26 cellular contexts compared by ENCODE assay signal in the genomic region with DNA sequence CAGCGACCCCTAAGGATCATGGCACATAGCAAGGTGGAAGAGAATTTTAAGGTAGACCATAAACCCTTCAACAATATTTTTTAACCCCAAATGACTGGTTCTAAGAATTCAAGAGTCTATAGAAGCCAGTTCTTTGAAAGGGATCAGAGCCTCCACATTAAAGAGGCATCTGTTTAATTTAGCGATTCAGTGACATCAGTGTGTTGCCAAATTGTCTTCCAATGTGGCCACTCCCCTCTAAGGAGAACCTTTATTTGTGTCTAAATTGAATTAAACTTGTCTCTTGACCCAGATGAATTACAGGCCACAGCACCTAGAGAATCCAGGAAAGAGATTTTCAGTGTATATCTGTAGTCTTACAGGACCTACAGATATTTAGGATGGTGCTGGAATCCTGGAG.
"Had no signal": no experiment of that assay in that cellular context is flagged by ENCODE, and none has a peak within 500 bp of the region (broad histone marks: within the 10 kb centered on the region; RNA-seq: fewer than 3 reads in every experiment).

No MANE protein-coding gene starts in this region.

- H3K27me3 Mint-ChIP-seq: effector memory CD8-positive, alpha-beta T cell; progenitor cell of endocrine pancreas; stimulated activated naive B cell treated with anti-CD40 and anti-IgM and Interleukin-4, amounts not matched to agents 10 μg/mL and 1 μg/mL and 100 μg/mL, for 72 hours; stimulated activated naive CD8-positive, alpha-beta T cell treated with anti-CD3 and anti-CD28 coated beads, Interleukin-15, Interleukin-2, amounts not matched to agents 100 ng/mL and 50 ng/mL, for 24 hours had no signal

- H3K36me3 ChIP-seq: esophagus squamous epithelium, lower lobe of right lung, neural progenitor cell, right lobe of liver, thoracic aorta, tibial nerve, upper lobe of right lung, vagina had no signal

- H3K27ac Mint-ChIP-seq: effector memory CD8-positive, alpha-beta T cell; immature natural killer cell; mesothelial cell of epicardium; nephron; neural progenitor cell; progenitor cell of endocrine pancreas; stimulated activated naive CD8-positive, alpha-beta T cell treated with anti-CD3 and anti-CD28 coated beads, Interleukin-15, Interleukin-2, amounts not matched to agents 100 ng/mL and 50 ng/mL, for 24 hours had no signal

- H3K4me1 Mint-ChIP-seq: neural progenitor cell had no signal

- DNase-seq: cortex of kidney; effector memory CD8-positive, alpha-beta T cell; erythroblast; esophagus squamous epithelium; glutamatergic neuron; hypothalamus; immature natural killer cell; left ventricle myocardium superior; lower lobe of right lung; mucosa of descending colon; naive thymus-derived CD4-positive, alpha-beta T cell; right lobe of liver; small intestine; stimulated activated CD4-positive, alpha-beta T cell treated with anti-CD3 and anti-CD28 coated beads, Interleukin-15, amount 100 ng/mL, for 24 hours; stimulated activated CD4-positive, alpha-beta T cell treated with anti-CD3 and anti-CD28 coated beads, Interleukin-2, amount 100 ng/mL, for 48 hours; stimulated activated naive B cell treated with anti-CD40 and anti-IgM and Interleukin-4, amounts not matched to agents 10 μg/mL and 1 μg/mL and 100 μg/mL, for 72 hours; upper lobe of right lung had no signal

- H3K4me2 ChIP-seq: neural progenitor cell had no signal

- H3K9ac ChIP-seq: neural progenitor cell, parathyroid adenoma had no signal

- H3K4me3 ChIP-seq: esophagus squamous epithelium, lower lobe of right lung, mucosa of descending colon, neural progenitor cell, right lobe of liver, thoracic aorta, tibial nerve, upper lobe of right lung, vagina had no signal

- H3K4me3 Mint-ChIP-seq: effector memory CD8-positive, alpha-beta T cell; immature natural killer cell; mesothelial cell of epicardium; naive thymus-derived CD4-positive, alpha-beta T cell; nephron; neural progenitor cell; stimulated activated naive B cell treated with anti-CD40 and anti-IgM and Interleukin-4, amounts not matched to agents 10 μg/mL and 1 μg/mL and 100 μg/mL, for 72 hours; stimulated activated naive CD8-positive, alpha-beta T cell treated with anti-CD3 and anti-CD28 coated beads, Interleukin-15, Interleukin-2, amounts not matched to agents 100 ng/mL and 50 ng/mL, for 24 hours had no signal

- H3K9me3 ChIP-seq: esophagus squamous epithelium, mucosa of descending colon, right lobe of liver, thoracic aorta, tibial nerve, upper lobe of right lung, vagina had no signal

- H3K4me1 ChIP-seq: neural progenitor cell, parathyroid adenoma, right lobe of liver, upper lobe of right lung had no signal

- ATAC-seq: effector memory CD8-positive, alpha-beta T cell; left ventricle myocardium superior; lower lobe of right lung; mucosa of descending colon; naive thymus-derived CD4-positive, alpha-beta T cell; right lobe of liver; upper lobe of right lung had no signal

- H3K79me2 ChIP-seq: parathyroid adenoma had no signal

- H3K36me3 Mint-ChIP-seq: immature natural killer cell, mesothelial cell of epicardium, neural progenitor cell had no signal

- H2AFZ ChIP-seq: neural progenitor cell, parathyroid adenoma had no signal

- H3K9me3 Mint-ChIP-seq: effector memory CD8-positive, alpha-beta T cell; immature natural killer cell; nephron; neural progenitor cell; stimulated activated naive CD8-positive, alpha-beta T cell treated with anti-CD3 and anti-CD28 coated beads, Interleukin-15, Interleukin-2, amounts not matched to agents 100 ng/mL and 50 ng/mL, for 24 hours had no signal

- H3K27ac ChIP-seq: esophagus squamous epithelium, lower lobe of right lung, neural progenitor cell, parathyroid adenoma, right lobe of liver, thoracic aorta, vagina had no signal

- H3K27me3 ChIP-seq: esophagus squamous epithelium, right lobe of liver, tibial nerve, upper lobe of right lung, vagina had no signal
